ENCODE assay signal across 1 cellular context in the genomic region with DNA sequence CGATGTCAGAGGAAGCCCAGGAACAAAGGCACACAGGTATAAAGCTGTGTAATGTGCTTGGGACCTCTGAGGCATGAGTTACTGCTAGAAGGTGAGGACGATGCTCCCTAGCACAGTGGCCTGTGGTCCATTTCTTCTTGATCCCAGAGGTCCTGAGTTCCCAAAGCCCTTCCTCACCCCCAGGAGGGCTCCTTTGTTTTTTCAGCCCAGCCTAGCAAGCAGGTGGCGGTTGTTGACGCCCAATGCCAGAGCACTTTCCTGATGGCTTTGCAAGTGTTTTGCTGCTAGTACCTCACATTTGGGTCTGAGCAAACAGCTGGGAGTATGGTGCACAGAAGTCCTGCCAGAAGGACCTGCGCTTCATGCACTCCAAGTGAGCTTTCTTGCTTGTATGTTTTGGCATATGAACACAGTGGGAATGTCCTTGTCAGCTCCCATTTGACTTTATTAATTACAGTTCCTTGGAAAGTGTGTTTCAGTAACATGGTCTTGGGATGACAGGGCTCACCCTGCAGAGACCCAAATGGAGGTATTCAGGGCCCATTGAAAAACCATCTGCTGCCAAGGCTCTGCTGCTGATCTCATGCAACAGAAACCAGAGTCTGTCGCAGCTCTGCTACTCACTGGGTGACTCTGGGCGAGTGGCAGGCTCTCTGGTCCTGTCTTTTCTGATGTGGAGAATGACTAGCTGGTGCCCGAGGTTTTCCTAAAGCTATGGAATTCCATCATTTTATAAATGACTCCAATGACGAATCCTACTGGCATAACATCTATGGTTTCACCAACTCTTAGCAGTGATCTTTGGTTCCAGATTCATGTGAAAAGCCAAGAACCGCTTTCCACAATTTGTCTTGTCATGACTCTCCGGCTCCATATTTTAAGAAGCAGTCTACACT.
TF ChIP-seq lines count a peak whose summit lies in the region.

No MANE protein-coding gene starts in this region.

TF ChIP-seq in GM23338, 12 proteins besides CTCF, POLR2A, EP300 and RAD21 (continued from another document):
- TF ChIP-seq, protein P1, sequence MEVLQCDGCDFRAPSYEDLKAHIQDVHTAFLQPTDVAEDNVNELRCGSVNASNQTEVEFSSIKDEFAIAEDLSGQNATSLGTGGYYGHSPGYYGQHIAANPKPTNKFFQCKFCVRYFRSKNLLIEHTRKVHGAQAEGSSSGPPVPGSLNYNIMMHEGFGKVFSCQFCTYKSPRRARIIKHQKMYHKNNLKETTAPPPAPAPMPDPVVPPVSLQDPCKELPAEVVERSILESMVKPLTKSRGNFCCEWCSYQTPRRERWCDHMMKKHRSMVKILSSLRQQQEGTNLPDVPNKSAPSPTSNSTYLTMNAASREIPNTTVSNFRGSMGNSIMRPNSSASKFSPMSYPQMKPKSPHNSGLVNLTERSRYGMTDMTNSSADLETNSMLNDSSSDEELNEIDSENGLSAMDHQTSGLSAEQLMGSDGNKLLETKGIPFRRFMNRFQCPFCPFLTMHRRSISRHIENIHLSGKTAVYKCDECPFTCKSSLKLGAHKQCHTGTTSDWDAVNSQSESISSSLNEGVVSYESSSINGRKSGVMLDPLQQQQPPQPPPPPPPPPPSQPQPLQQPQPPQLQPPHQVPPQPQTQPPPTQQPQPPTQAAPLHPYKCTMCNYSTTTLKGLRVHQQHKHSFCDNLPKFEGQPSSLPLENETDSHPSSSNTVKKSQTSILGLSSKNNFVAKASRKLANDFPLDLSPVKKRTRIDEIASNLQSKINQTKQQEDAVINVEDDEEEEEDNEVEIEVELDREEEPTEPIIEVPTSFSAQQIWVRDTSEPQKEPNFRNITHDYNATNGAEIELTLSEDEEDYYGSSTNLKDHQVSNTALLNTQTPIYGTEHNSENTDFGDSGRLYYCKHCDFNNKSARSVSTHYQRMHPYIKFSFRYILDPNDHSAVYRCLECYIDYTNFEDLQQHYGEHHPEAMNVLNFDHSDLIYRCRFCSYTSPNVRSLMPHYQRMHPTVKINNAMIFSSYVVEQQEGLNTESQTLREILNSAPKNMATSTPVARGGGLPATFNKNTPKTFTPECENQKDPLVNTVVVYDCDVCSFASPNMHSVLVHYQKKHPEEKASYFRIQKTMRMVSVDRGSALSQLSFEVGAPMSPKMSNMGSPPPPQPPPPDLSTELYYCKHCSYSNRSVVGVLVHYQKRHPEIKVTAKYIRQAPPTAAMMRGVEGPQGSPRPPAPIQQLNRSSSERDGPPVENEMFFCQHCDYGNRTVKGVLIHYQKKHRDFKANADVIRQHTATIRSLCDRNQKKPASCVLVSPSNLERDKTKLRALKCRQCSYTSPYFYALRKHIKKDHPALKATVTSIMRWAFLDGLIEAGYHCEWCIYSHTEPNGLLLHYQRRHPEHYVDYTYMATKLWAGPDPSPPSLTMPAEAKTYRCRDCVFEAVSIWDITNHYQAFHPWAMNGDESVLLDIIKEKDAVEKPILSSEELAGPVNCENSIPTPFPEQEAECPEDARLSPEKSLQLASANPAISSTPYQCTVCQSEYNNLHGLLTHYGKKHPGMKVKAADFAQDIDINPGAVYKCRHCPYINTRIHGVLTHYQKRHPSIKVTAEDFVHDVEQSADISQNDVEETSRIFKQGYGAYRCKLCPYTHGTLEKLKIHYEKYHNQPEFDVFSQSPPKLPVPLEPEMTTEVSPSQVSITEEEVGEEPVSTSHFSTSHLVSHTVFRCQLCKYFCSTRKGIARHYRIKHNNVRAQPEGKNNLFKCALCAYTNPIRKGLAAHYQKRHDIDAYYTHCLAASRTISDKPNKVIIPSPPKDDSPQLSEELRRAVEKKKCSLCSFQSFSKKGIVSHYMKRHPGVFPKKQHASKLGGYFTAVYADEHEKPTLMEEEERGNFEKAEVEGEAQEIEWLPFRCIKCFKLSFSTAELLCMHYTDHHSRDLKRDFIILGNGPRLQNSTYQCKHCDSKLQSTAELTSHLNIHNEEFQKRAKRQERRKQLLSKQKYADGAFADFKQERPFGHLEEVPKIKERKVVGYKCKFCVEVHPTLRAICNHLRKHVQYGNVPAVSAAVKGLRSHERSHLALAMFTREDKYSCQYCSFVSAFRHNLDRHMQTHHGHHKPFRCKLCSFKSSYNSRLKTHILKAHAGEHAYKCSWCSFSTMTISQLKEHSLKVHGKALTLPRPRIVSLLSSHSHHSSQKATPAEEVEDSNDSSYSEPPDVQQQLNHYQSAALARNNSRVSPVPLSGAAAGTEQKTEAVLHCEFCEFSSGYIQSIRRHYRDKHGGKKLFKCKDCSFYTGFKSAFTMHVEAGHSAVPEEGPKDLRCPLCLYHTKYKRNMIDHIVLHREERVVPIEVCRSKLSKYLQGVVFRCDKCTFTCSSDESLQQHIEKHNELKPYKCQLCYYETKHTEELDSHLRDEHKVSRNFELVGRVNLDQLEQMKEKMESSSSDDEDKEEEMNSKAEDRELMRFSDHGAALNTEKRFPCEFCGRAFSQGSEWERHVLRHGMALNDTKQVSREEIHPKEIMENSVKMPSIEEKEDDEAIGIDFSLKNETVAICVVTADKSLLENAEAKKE (CRISPR knock-in tag; IDR thresholded peaks at IDR 0.05), result no peak
- no peak for TF ChIP-seq EZH2phosphoT487 (IDR thresholded peaks at IDR 0.05; ENCODE audit: unreplicated experiment)
- no peak for TF ChIP-seq EZH2 (IDR thresholded peaks at IDR 0.05; ENCODE audit: low read depth, unreplicated experiment)
- TF ChIP-seq, protein P2, sequence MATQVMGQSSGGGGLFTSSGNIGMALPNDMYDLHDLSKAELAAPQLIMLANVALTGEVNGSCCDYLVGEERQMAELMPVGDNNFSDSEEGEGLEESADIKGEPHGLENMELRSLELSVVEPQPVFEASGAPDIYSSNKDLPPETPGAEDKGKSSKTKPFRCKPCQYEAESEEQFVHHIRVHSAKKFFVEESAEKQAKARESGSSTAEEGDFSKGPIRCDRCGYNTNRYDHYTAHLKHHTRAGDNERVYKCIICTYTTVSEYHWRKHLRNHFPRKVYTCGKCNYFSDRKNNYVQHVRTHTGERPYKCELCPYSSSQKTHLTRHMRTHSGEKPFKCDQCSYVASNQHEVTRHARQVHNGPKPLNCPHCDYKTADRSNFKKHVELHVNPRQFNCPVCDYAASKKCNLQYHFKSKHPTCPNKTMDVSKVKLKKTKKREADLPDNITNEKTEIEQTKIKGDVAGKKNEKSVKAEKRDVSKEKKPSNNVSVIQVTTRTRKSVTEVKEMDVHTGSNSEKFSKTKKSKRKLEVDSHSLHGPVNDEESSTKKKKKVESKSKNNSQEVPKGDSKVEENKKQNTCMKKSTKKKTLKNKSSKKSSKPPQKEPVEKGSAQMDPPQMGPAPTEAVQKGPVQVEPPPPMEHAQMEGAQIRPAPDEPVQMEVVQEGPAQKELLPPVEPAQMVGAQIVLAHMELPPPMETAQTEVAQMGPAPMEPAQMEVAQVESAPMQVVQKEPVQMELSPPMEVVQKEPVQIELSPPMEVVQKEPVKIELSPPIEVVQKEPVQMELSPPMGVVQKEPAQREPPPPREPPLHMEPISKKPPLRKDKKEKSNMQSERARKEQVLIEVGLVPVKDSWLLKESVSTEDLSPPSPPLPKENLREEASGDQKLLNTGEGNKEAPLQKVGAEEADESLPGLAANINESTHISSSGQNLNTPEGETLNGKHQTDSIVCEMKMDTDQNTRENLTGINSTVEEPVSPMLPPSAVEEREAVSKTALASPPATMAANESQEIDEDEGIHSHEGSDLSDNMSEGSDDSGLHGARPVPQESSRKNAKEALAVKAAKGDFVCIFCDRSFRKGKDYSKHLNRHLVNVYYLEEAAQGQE (IDR thresholded peaks at IDR 0.05; ENCODE audit: unreplicated experiment), result no peak
- TF ChIP-seq CREB1 (CRISPR knock-in tag; IDR thresholded peaks at IDR 0.05; ENCODE audit: low read depth), result no peak
- no peak for TF ChIP-seq POLR2AphosphoS5 (IDR thresholded peaks at IDR 0.05; ENCODE audit: low read depth)
- no peak for TF ChIP-seq JUNB (IDR thresholded peaks at IDR 0.05; ENCODE audit: unreplicated experiment)
- TF ChIP-seq ZNF114 (CRISPR knock-in tag; IDR thresholded peaks at IDR 0.05), result no peak
- no peak for TF ChIP-seq STAT1 (IDR thresholded peaks at IDR 0.05; ENCODE audit: unreplicated experiment)
- TF ChIP-seq, protein P3, sequence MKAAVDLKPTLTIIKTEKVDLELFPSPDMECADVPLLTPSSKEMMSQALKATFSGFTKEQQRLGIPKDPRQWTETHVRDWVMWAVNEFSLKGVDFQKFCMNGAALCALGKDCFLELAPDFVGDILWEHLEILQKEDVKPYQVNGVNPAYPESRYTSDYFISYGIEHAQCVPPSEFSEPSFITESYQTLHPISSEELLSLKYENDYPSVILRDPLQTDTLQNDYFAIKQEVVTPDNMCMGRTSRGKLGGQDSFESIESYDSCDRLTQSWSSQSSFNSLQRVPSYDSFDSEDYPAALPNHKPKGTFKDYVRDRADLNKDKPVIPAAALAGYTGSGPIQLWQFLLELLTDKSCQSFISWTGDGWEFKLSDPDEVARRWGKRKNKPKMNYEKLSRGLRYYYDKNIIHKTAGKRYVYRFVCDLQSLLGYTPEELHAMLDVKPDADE (IDR thresholded peaks at IDR 0.05), result no peak
TF ChIP-seq in GM23338: peak in this region for 0.
